Comparison of ENCODE assay signal across 12 cellular contexts in genomic region chr11:14339356-14339755, GRCh38.
"Had no signal": no experiment of that assay in that cellular context is flagged by ENCODE, and none has a peak within 500 bp of the region (broad histone marks: within the 10 kb centered on the region; RNA-seq: fewer than 3 reads in every experiment).

No MANE protein-coding gene starts in this region.

- DNase-seq: activated CD4-positive, alpha-beta T cell treated with anti-CD3 and anti-CD28 coated beads, Interleukin-2, amount 10 ng/mL, durations not matched to agents 7 days and 5 days; activated CD4-positive, CD25-positive, alpha-beta regulatory T cell; activated naive CD4-positive, alpha-beta T cell treated with anti-CD3 and anti-CD28 coated beads, Interleukin-2, amount 50 U/mL, for 16 hours; activated T-cell treated with anti-CD3 and anti-CD28 coated beads, Interleukin-2, amount 50 U/mL, for 1 hour; amniotic stem cell; brain microvascular endothelial cell; stimulated activated CD4-positive, alpha-beta T cell treated with anti-CD3 and anti-CD28 coated beads, Interleukin-15, amount 100 ng/mL, for 24 hours; stimulated activated CD4-positive, alpha-beta T cell treated with anti-CD3 and anti-CD28 coated beads, Interleukin-4, amount 100 ng/mL, for 4 hours had no signal

- H3K27ac Mint-ChIP-seq: activated CD4-positive, alpha-beta T cell treated with anti-CD3 and anti-CD28 coated beads, Interleukin-2, amount 10 ng/mL, durations not matched to agents 7 days and 5 days; T-helper 1 cell treated with Interleukin-12 subunit alpha and Interleukin-12 subunit beta and Interleukin-4 antibody, amounts not matched to agents 30 μg/mL and 1 μg/mL, for 36 hours had no signal

- H3K36me3 ChIP-seq: brain microvascular endothelial cell, tibial nerve had no signal

- ATAC-seq: SK-N-SH treated with all-trans-retinoic acid at 6 μM for 48 hours had no signal

- H3K27ac ChIP-seq: brain microvascular endothelial cell, tibial nerve had no signal

- H3K27me3 Mint-ChIP-seq: activated CD4-positive, alpha-beta T cell treated with anti-CD3 and anti-CD28 coated beads, Interleukin-2, amount 10 ng/mL, durations not matched to agents 7 days and 5 days had no signal

- H3K4me3 Mint-ChIP-seq: activated CD4-positive, alpha-beta T cell treated with anti-CD3 and anti-CD28 coated beads, Interleukin-2, amount 10 ng/mL, durations not matched to agents 7 days and 5 days; neural crest cell; T-helper 1 cell treated with Interleukin-12 subunit alpha and Interleukin-12 subunit beta and Interleukin-4 antibody, amounts not matched to agents 30 μg/mL and 1 μg/mL, for 36 hours had no signal

- H3K4me3 ChIP-seq: tibial nerve had no signal

- H3K27me3 ChIP-seq: brain microvascular endothelial cell, tibial nerve had no signal
